Comparison of ENCODE assay signal across 9 cellular contexts in genomic region chr13:37869506-37869755, GRCh38. TPM values are rescaled to one million over a fixed set of nuclear protein-coding genes. Genes with fewer than 3 reads are reported as not detected.
DNase-seq lines count a peak whose midpoint lies in the region; ATAC-seq and TF ChIP-seq lines count a peak whose summit lies in the region.
"Had no signal": no experiment of that assay in that cellular context is flagged by ENCODE, and none has a peak within 500 bp of the region (broad histone marks: within the 10 kb centered on the region; RNA-seq: fewer than 3 reads in every experiment).

No MANE protein-coding gene starts in this region.

- H3K9me3 ChIP-seq in endodermal cell (ENCODE audit: control insufficient read depth, low read length) = no peaks in the 10 kb centered on the region
- no peaks in the 10 kb centered on the region for H3K9me3 ChIP-seq in mucosa of stomach (ENCODE audit: control insufficient read depth, low read length)
- H3K9me3 ChIP-seq in upper lobe of left lung = no peaks in the 10 kb centered on the region
- no peaks in the 10 kb centered on the region for H3K9me3 ChIP-seq in OCI-LY7 (ENCODE audit: low read length)

- no peaks in the 10 kb centered on the region for H3K36me3 Mint-ChIP-seq in activated naive CD4-positive, alpha-beta T cell treated with anti-CD3 and anti-CD28 coated beads, Interleukin-2, amount 50 U/mL, for 24 hours
- H3K36me3 Mint-ChIP-seq in activated naive CD4-positive, alpha-beta T cell treated with anti-CD3 and anti-CD28 coated beads for 36 hours (ENCODE audit: low read depth) = peaks cover 6% of the 10 kb centered on the region
- no peaks in the 10 kb centered on the region for H3K36me3 Mint-ChIP-seq in endodermal cell (ENCODE audit: low read depth)

- no peak overlapping the region for H3K27ac Mint-ChIP-seq in activated naive CD4-positive, alpha-beta T cell treated with anti-CD3 and anti-CD28 coated beads, Interleukin-2, amount 50 U/mL, for 24 hours
- no peak overlapping the region for H3K27ac Mint-ChIP-seq in activated naive CD4-positive, alpha-beta T cell treated with anti-CD3 and anti-CD28 coated beads for 36 hours
- peak overlapping the region; percentile 89 for H3K27ac Mint-ChIP-seq in endodermal cell

- H3K4me2 ChIP-seq in OCI-LY7 (ENCODE audit: low read length) = no peak overlapping the region

- H3K9ac ChIP-seq in endodermal cell (ENCODE audit: extremely low read depth, low read length, poor library complexity, severe bottlenecking) (peak overlapping the region; percentile 85), mucosa of stomach (ENCODE audit: low read length) (peak overlapping the region; percentile 45)

- no peak for TF ChIP-seq EP300 in upper lobe of left lung (IDR thresholded peaks at IDR 0.05)

- WGBS in endodermal cell (ENCODE audit: insufficient coverage in 1 of 2, insufficient read length in 1 of 2), 2 experiments = 0 to 1% methylated on average over 16 to 19 of the region's 19 CpGs
- WGBS in upper lobe of left lung, 2 donors = 4 to 13% methylated on average over 15 to 18 of the region's 19 CpGs

- no peak for TF ChIP-seq POLR2A in upper lobe of left lung (IDR thresholded peaks at IDR 0.05)

- peak overlapping the region; percentile 16 for H3K27ac ChIP-seq in endodermal cell (ENCODE audit: low read depth, low read length)
- H3K27ac ChIP-seq in upper lobe of left lung = peak overlapping the region in 2 of 4 donors; percentile 46 to 55
- H3K27ac ChIP-seq in OCI-LY7 (ENCODE audit: low read depth, low read length, poor library complexity, severe bottlenecking) = no peak overlapping the region
- H3K27ac ChIP-seq: C4-2B had no signal

- CTCF ChIA-PET in activated naive CD4-positive, alpha-beta T cell treated with anti-CD3 and anti-CD28 coated beads for 36 hours (lab: Charles Lee) = no interaction called here
- CTCF ChIA-PET in OCI-LY7 (lab: Charles Lee; ENCODE audit: unreplicated experiment) = no interaction called here

- no peaks in the 10 kb centered on the region for H3K9me3 Mint-ChIP-seq in activated naive CD4-positive, alpha-beta T cell treated with anti-CD3 and anti-CD28 coated beads, Interleukin-2, amount 50 U/mL, for 24 hours
- H3K9me3 Mint-ChIP-seq in activated naive CD4-positive, alpha-beta T cell treated with anti-CD3 and anti-CD28 coated beads for 36 hours = no peaks in the 10 kb centered on the region
- H3K9me3 Mint-ChIP-seq in endodermal cell = no peaks in the 10 kb centered on the region

- H3K4me3 ChIP-seq in endodermal cell (ENCODE audit: low read length) (peak overlapping the region; percentile 95), mucosa of stomach (ENCODE audit: low read length) (peak overlapping the region; percentile 1), upper lobe of left lung (peak overlapping the region in 3 of 4 donors; percentile 30 to 45 (median 44)), OCI-LY7 (ENCODE audit: low read depth, low read length, poor library complexity, severe bottlenecking) (no peak overlapping the region)

- H3K27me3 ChIP-seq in endodermal cell (ENCODE audit: control insufficient read depth, insufficient read depth, low read length, poor library complexity, severe bottlenecking) (no peaks in the 10 kb centered on the region), mucosa of stomach (ENCODE audit: control insufficient read depth, insufficient read depth, low read length) (peaks cover 29% of the 10 kb centered on the region), upper lobe of left lung (peaks cover 0 to 11% (median 3%) of the 10 kb centered on the region in 4 donors)

- no peaks in the 10 kb centered on the region for H3K9me2 ChIP-seq in OCI-LY7 (ENCODE audit: insufficient read depth, low read length)

- TF ChIP-seq CTCF in endodermal cell (conservative IDR thresholded peaks at IDR 0.05) (no peak), upper lobe of left lung (IDR thresholded peaks at IDR 0.05) (no peak), OCI-LY7 (conservative IDR thresholded peaks at IDR 0.05; ENCODE audit: low read length) (no peak)

- no TSS peak for BruUV-seq in OCI-LY7 (replicated peaks; lab: Mats Ljungman, UMichigan)

- intact Hi-C loops in activated naive CD4-positive, alpha-beta T cell treated with anti-CD3 and anti-CD28 coated beads for 36 hours (cut with micrococcal nuclease) = loop anchor here (10.0 kb wide), 1 partner anchor 545 kb away; no protein-coding TSS in a partner anchor
- intact Hi-C loops in OCI-LY7 (cut with micrococcal nuclease; ENCODE audit: unreplicated experiment) = no loop called here

- peak overlapping the region; percentile 19 for H3K4me3 Mint-ChIP-seq in activated naive CD4-positive, alpha-beta T cell treated with anti-CD3 and anti-CD28 coated beads, Interleukin-2, amount 50 U/mL, for 24 hours
- H3K4me3 Mint-ChIP-seq in activated naive CD4-positive, alpha-beta T cell treated with anti-CD3 and anti-CD28 coated beads for 36 hours = no peak overlapping the region
- peak overlapping the region; percentile 93 for H3K4me3 Mint-ChIP-seq in endodermal cell

- no peak overlapping the region for H2AFZ ChIP-seq in OCI-LY7 (ENCODE audit: low read length)

- POLR2A ChIA-PET in OCI-LY7 (lab: Charles Lee) = no interaction called here

- H3K4me1 Mint-ChIP-seq in activated naive CD4-positive, alpha-beta T cell treated with anti-CD3 and anti-CD28 coated beads, Interleukin-2, amount 50 U/mL, for 24 hours = peaks cover 6% of the 10 kb centered on the region
- H3K4me1 Mint-ChIP-seq in activated naive CD4-positive, alpha-beta T cell treated with anti-CD3 and anti-CD28 coated beads for 36 hours (ENCODE audit: low read depth) = peaks cover 7% of the 10 kb centered on the region
- H3K4me1 Mint-ChIP-seq in endodermal cell = peaks cover 21% of the 10 kb centered on the region

- H3K36me3 ChIP-seq in endodermal cell (ENCODE audit: control insufficient read depth, insufficient read depth, low read length) = no peaks in the 10 kb centered on the region
- no peaks in the 10 kb centered on the region for H3K36me3 ChIP-seq in mucosa of stomach (ENCODE audit: control insufficient read depth, insufficient read depth, low read length)
- no peaks in the 10 kb centered on the region for H3K36me3 ChIP-seq in upper lobe of left lung
- H3K36me3 ChIP-seq in OCI-LY7 (ENCODE audit: insufficient read depth, low read length) = no peaks in the 10 kb centered on the region

- peaks cover 25% of the 10 kb centered on the region for H3K27me3 Mint-ChIP-seq in activated naive CD4-positive, alpha-beta T cell treated with anti-CD3 and anti-CD28 coated beads, Interleukin-2, amount 50 U/mL, for 24 hours
- peaks cover 32% of the 10 kb centered on the region for H3K27me3 Mint-ChIP-seq in activated naive CD4-positive, alpha-beta T cell treated with anti-CD3 and anti-CD28 coated beads for 36 hours (ENCODE audit: low read depth)
- H3K27me3 Mint-ChIP-seq in endodermal cell (ENCODE audit: insufficient read depth) = no peaks in the 10 kb centered on the region

- ATAC-seq in upper lobe of left lung (ENCODE audit: low FRiP score in 2 of 2) (peak in 1 of 2 donors; percentile 53), GM19397 (IDR thresholded peaks at IDR 0.05; ENCODE audit: unreplicated experiment) (no peak)

- no peaks in the 10 kb centered on the region for H3K79me2 ChIP-seq in OCI-LY7 (ENCODE audit: insufficient read depth, low read depth, low read length)

- H4K20me1 ChIP-seq in OCI-LY7 (ENCODE audit: insufficient read depth, low read length) = no peaks in the 10 kb centered on the region

- DNase-seq in activated naive CD4-positive, alpha-beta T cell treated with anti-CD3 and anti-CD28 coated beads for 36 hours = no peak
- DNase-seq in endodermal cell (peak; percentile 78), upper lobe of left lung (no peak), OCI-LY7 (ENCODE audit: low spot score) (no peak), KG1 (lab: John Stamatoyannopoulos, UW) (no peak)

- H3K4me1 ChIP-seq in endodermal cell (ENCODE audit: control insufficient read depth, insufficient read depth, low read length) = peaks cover 5% of the 10 kb centered on the region
- H3K4me1 ChIP-seq in mucosa of stomach (ENCODE audit: control insufficient read depth, insufficient read depth, low read length) = peaks cover 4% of the 10 kb centered on the region
- peaks cover 4 to 15% (median 9%) of the 10 kb centered on the region in 4 donors for H3K4me1 ChIP-seq in upper lobe of left lung
- no peaks in the 10 kb centered on the region for H3K4me1 ChIP-seq in OCI-LY7 (ENCODE audit: insufficient read depth, low read length, poor library complexity, severe bottlenecking)

RNA-seq across cellular contexts. Expression of gene TRPC4, which starts 0.1 kb away (rescaled TPM):
- total RNA-seq in activated naive CD4-positive, alpha-beta T cell treated with anti-CD3 and anti-CD28 coated beads for 36 hours = not detected
- total RNA-seq in endodermal cell = 10 to 100 TPM; 22.5 to 28.5 TPM
- 14.4 TPM for polyA plus RNA-seq in endodermal cell (2013, experiment 1 of 2)
- polyA plus RNA-seq in endodermal cell (2013, experiment 2 of 2) = 16.1 TPM
- 1 to 10 TPM in 5 of 6 donors, under 1 TPM in 1; 0.39 to 6.3 (median 1.8) TPM for total RNA-seq in upper lobe of left lung
- not detected in 2 replicates for total RNA-seq in OCI-LY7 (2014; rRNA removed; shearing (Covaris generic))
- not detected in 2 replicates for total RNA-seq in OCI-LY7 (2022)
